20 cellular contexts compared by ENCODE assay signal in the genomic region with DNA sequence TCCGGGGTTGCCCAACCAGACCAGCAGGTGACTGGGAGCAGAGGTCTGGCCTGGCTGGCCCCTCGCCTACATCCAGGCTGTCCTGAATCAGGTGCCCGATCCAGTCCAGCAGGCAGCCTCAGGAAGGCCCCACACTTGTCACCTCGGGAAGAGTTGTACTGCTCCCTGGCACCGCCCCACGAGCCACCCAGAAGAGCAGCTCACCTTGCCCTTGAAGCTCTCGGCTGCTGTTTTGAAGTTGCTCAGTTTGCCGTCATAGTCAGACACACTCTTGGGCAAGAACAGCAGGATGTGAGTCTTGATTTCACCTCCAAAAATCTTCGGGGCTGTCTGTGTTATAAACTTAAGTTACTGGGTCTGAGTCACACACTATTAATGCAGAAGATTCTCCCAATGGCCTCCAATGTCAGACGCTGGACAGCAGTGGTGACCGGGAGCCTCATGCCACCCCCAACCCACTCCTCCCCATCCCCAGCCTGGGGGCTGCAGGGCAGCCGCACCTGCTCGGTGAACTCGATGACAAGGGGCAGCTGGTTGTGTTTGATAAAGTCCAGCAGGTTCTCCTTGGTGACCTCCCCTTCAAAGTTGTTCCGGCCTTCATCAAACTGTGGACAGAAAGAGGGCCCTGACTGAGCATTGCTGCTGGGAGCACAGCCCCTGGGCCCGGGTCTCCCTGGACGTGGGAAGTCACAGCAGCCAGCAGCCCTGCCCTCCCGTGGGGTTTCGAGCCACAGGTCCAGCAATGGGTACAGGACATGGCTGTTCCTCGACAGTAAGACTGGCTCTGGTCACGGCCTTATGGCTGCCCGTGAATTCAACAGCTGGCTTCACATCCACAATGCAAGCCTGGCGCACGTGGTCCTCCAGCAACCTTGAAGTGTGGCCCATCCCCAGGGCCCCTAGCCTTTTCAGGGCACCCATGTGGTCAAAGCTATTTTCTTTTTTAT. TPM values are rescaled to one million over a fixed set of nuclear protein-coding genes. Genes with fewer than 3 reads are reported as not detected.
"Had no signal": no experiment of that assay in that cellular context is flagged by ENCODE, and none has a peak within 500 bp of the region (broad histone marks: within the 10 kb centered on the region; RNA-seq: fewer than 3 reads in every experiment).

No MANE protein-coding gene starts in this region.

- DNase-seq: activated CD4-positive, alpha-beta T cell treated with anti-CD3 and anti-CD28 coated beads, Interleukin-2, amount 50 U/mL, for 1 hour; activated CD4-positive, CD25-positive, alpha-beta regulatory T cell; activated CD8-positive, alpha-beta memory T cell treated with anti-CD3 and anti-CD28 coated beads for 24 hours; activated naive CD4-positive, alpha-beta T cell; activated naive CD8-positive, alpha-beta T cell treated with anti-CD3 and anti-CD28 coated beads, Interleukin-2, amount 10 ng/mL, durations not matched to agents 7 days and 5 days; cerebellar nuclear complex; effector CD8-positive, alpha-beta T cell; islet precursor cell; occipital lobe; stimulated activated naive CD8-positive, alpha-beta T cell treated with anti-CD3 and anti-CD28 coated beads, Interleukin-15, amount 100 ng/mL, for 72 hours; T-helper 17 cell had no signal

- H3K4me1 ChIP-seq: ascending aorta, breast epithelium, prostate gland, upper lobe of left lung had no signal

- H3K4me3 ChIP-seq: ascending aorta, breast epithelium, prostate gland, smooth muscle cell, upper lobe of left lung had no signal

- H3K36me3 Mint-ChIP-seq: natural killer cell treated with Interleukin-12 subunit alpha and Interleukin-12 subunit beta and Interleukin-15 and Interleukin-18, amount 100 ng/mL, for 72 hours had no signal

- H3K4me1 Mint-ChIP-seq: activated naive CD8-positive, alpha-beta T cell treated with anti-CD3 and anti-CD28 coated beads, Interleukin-2, amount 10 ng/mL, durations not matched to agents 7 days and 5 days; stimulated activated naive CD8-positive, alpha-beta T cell treated with anti-CD3 and anti-CD28 coated beads, Interleukin-15, amount 100 ng/mL, for 72 hours had no signal

- H3K9me3 ChIP-seq: ascending aorta, breast epithelium, prostate gland, upper lobe of left lung had no signal

- H3K27me3 ChIP-seq: ascending aorta, breast epithelium, upper lobe of left lung had no signal

- H3K9me3 Mint-ChIP-seq: activated naive CD8-positive, alpha-beta T cell treated with anti-CD3 and anti-CD28 coated beads, Interleukin-2, amount 10 ng/mL, durations not matched to agents 7 days and 5 days; natural killer cell treated with Interleukin-12 subunit alpha and Interleukin-12 subunit beta and Interleukin-15 and Interleukin-18, amount 100 ng/mL, for 72 hours; stimulated activated naive CD8-positive, alpha-beta T cell treated with anti-CD3 and anti-CD28 coated beads, Interleukin-15, amount 100 ng/mL, for 72 hours had no signal

- H3K4me2 ChIP-seq: smooth muscle cell had no signal

- H3K27ac ChIP-seq: ascending aorta, breast epithelium, prostate gland had no signal

- H3K4me3 Mint-ChIP-seq: activated naive CD8-positive, alpha-beta T cell treated with anti-CD3 and anti-CD28 coated beads, Interleukin-2, amount 10 ng/mL, durations not matched to agents 7 days and 5 days; natural killer cell treated with Interleukin-12 subunit alpha and Interleukin-12 subunit beta and Interleukin-15 and Interleukin-18, amount 100 ng/mL, for 72 hours; stimulated activated naive CD8-positive, alpha-beta T cell treated with anti-CD3 and anti-CD28 coated beads, Interleukin-15, amount 100 ng/mL, for 72 hours; T-helper 17 cell had no signal

- ATAC-seq: natural killer cell treated with Interleukin-12 subunit alpha and Interleukin-12 subunit beta and Interleukin-15 and Interleukin-18, amount 100 ng/mL, for 72 hours; right cardiac atrium; stimulated activated naive CD8-positive, alpha-beta T cell treated with anti-CD3 and anti-CD28 coated beads, Interleukin-15, amount 100 ng/mL, for 72 hours; T-helper 17 cell had no signal

- H3K27ac Mint-ChIP-seq: activated naive CD8-positive, alpha-beta T cell treated with anti-CD3 and anti-CD28 coated beads, Interleukin-2, amount 10 ng/mL, durations not matched to agents 7 days and 5 days; natural killer cell treated with Interleukin-12 subunit alpha and Interleukin-12 subunit beta and Interleukin-15 and Interleukin-18, amount 100 ng/mL, for 72 hours; T-helper 17 cell had no signal

RNA-seq across cellular contexts. Expression of gene PPP1R27, which starts 12.2 kb away (rescaled TPM):
- total RNA-seq: activated naive CD8-positive, alpha-beta T cell treated with anti-CD3 and anti-CD28 coated beads, Interleukin-2, amount 10 ng/mL, durations not matched to agents 7 days and 5 days; ascending aorta; breast epithelium; mesenteric fat pad; natural killer cell treated with Interleukin-12 subunit alpha and Interleukin-12 subunit beta and Interleukin-15 and Interleukin-18, amount 100 ng/mL, for 72 hours; occipital lobe; T-helper 17 cell; temporal lobe; upper lobe of left lung had no signal
- polyA plus RNA-seq: right cardiac atrium had no signal

RNA-seq across cellular contexts. Expression of gene GCGR, which starts 43.1 kb away (rescaled TPM):
- total RNA-seq: activated naive CD8-positive, alpha-beta T cell treated with anti-CD3 and anti-CD28 coated beads, Interleukin-2, amount 10 ng/mL, durations not matched to agents 7 days and 5 days; ascending aorta; breast epithelium; natural killer cell treated with Interleukin-12 subunit alpha and Interleukin-12 subunit beta and Interleukin-15 and Interleukin-18, amount 100 ng/mL, for 72 hours; occipital lobe; right cardiac atrium; smooth muscle cell; T-helper 17 cell; temporal lobe had no signal
- polyA plus RNA-seq: right cardiac atrium, smooth muscle cell had no signal
